In the genomic region with DNA sequence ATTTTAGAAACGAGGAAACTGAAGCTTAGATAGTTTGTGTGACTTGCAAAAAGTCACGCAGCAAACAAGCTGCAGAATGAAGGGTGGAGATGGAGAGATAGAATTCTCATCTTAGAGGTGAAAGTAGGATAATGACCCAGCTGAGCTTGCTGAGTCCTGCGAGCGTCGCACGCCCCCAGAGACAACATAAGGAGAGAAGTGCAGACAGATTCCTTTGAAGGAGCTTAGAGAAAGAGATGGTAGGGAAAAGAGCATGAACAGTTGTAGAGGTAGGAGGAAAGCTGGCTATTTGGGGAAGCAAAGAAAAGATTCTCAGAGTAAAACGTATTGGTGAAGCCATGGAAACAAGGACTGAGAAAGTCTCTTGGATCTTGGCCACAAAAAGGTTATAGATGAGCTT, we compare ENCODE assay signal across 26 cellular contexts. TPM values are rescaled to one million over a fixed set of nuclear protein-coding genes. Genes with fewer than 3 reads are reported as not detected.
"Had no signal": no experiment of that assay in that cellular context is flagged by ENCODE, and none has a peak within 500 bp of the region (broad histone marks: within the 10 kb centered on the region; RNA-seq: fewer than 3 reads in every experiment).

No MANE protein-coding gene starts in this region.

- ATAC-seq: esophagus mucosa; naive thymus-derived CD8-positive, alpha-beta T cell; WTC11 had no signal

- H3K36me3 Mint-ChIP-seq: activated naive CD8-positive, alpha-beta T cell treated with anti-CD3 and anti-CD28 coated beads, Interleukin-2, amount 10 ng/mL, durations not matched to agents 7 days and 5 days; naive thymus-derived CD8-positive, alpha-beta T cell; WTC11 had no signal

- H3K36me3 ChIP-seq: left ventricle myocardium inferior, neutrophil, ovary, prostate gland, right atrium auricular region, tibial artery had no signal

- H3K4me3 Mint-ChIP-seq: activated naive CD4-positive, alpha-beta T cell treated with anti-CD3 and anti-CD28 coated beads for 36 hours; activated naive CD8-positive, alpha-beta T cell treated with anti-CD3 and anti-CD28 coated beads, Interleukin-2, amount 10 ng/mL, durations not matched to agents 7 days and 5 days; dendritic cell treated with granulocyte-macrophage colony-stimulating factor and Interleukin-4, amounts not matched to agents 40 ng/mL and 50 ng/mL, for 4 days; naive thymus-derived CD8-positive, alpha-beta T cell; stimulated activated naive CD8-positive, alpha-beta T cell treated with anti-CD3 and anti-CD28 coated beads, Interleukin-15, Interleukin-2, amounts not matched to agents 100 ng/mL and 50 ng/mL, for 24 hours; WTC11 had no signal

- H3K27me3 ChIP-seq: ovary, right atrium auricular region had no signal

- H3K4me3 ChIP-seq: left ventricle myocardium inferior, ovary, prostate gland, right atrium auricular region, tibial artery had no signal

- H3K9me3 ChIP-seq: left ventricle myocardium inferior, neutrophil, ovary, prostate gland, right atrium auricular region, tibial artery had no signal

- H3K27ac Mint-ChIP-seq: activated naive CD4-positive, alpha-beta T cell treated with anti-CD3 and anti-CD28 coated beads for 36 hours; activated naive CD8-positive, alpha-beta T cell treated with anti-CD3 and anti-CD28 coated beads, Interleukin-2, amount 10 ng/mL, durations not matched to agents 7 days and 5 days; dendritic cell treated with granulocyte-macrophage colony-stimulating factor and Interleukin-4, amounts not matched to agents 40 ng/mL and 50 ng/mL, for 4 days; stimulated activated naive CD8-positive, alpha-beta T cell treated with anti-CD3 and anti-CD28 coated beads, Interleukin-15, Interleukin-2, amounts not matched to agents 100 ng/mL and 50 ng/mL, for 24 hours; WTC11 had no signal

- H3K9me3 Mint-ChIP-seq: activated naive CD4-positive, alpha-beta T cell treated with anti-CD3 and anti-CD28 coated beads for 36 hours; activated naive CD8-positive, alpha-beta T cell treated with anti-CD3 and anti-CD28 coated beads, Interleukin-2, amount 10 ng/mL, durations not matched to agents 7 days and 5 days; dendritic cell treated with granulocyte-macrophage colony-stimulating factor and Interleukin-4, amounts not matched to agents 40 ng/mL and 50 ng/mL, for 4 days; naive thymus-derived CD8-positive, alpha-beta T cell; stimulated activated naive CD8-positive, alpha-beta T cell treated with anti-CD3 and anti-CD28 coated beads, Interleukin-15, Interleukin-2, amounts not matched to agents 100 ng/mL and 50 ng/mL, for 24 hours; WTC11 had no signal

- DNase-seq: activated CD4-positive, alpha-beta T cell treated with anti-CD3 and anti-CD28 coated beads, Interleukin-2, amount 50 U/mL, for 4 hours; activated CD8-positive, alpha-beta memory T cell treated with anti-CD3 and anti-CD28 coated beads for 24 hours; activated CD8-positive, alpha-beta memory T cell treated with anti-CD3 and anti-CD28 coated beads, Interleukin-2, amount 50 U/mL, for 4 hours; activated effector memory CD4-positive, alpha-beta T cell treated with Interleukin-2 at 50 U/mL for 16 hours; activated naive CD4-positive, alpha-beta T cell treated with anti-CD3 and anti-CD28 coated beads for 36 hours; activated naive CD8-positive, alpha-beta T cell treated with anti-CD3 and anti-CD28 coated beads, Interleukin-2, amount 10 ng/mL, durations not matched to agents 7 days and 5 days; activated T-cell treated with anti-CD3 and anti-CD28 coated beads, Interleukin-2, amount 50 U/mL, for 48 hours; amniotic stem cell; cerebellar nuclear complex; effector CD8-positive, alpha-beta T cell; kidney glomerular epithelial cell; left ventricle myocardium inferior; naive thymus-derived CD8-positive, alpha-beta T cell; ovary; stimulated activated CD4-positive, alpha-beta T cell treated with anti-CD3 and anti-CD28 coated beads, Interleukin-4, amount 100 ng/mL, for 4 hours; substantia nigra; T-helper 1 cell; tibial artery had no signal

- H3K27ac ChIP-seq: neutrophil, ovary, prostate gland, right atrium auricular region, tibial artery had no signal

RNA-seq across cellular contexts. Expression of a gene that starts 44.7 kb away (rescaled TPM):
- total RNA-seq: lung microvascular endothelial cell had no signal
